Comparison of ENCODE assay signal across 13 cellular contexts in the genomic region with DNA sequence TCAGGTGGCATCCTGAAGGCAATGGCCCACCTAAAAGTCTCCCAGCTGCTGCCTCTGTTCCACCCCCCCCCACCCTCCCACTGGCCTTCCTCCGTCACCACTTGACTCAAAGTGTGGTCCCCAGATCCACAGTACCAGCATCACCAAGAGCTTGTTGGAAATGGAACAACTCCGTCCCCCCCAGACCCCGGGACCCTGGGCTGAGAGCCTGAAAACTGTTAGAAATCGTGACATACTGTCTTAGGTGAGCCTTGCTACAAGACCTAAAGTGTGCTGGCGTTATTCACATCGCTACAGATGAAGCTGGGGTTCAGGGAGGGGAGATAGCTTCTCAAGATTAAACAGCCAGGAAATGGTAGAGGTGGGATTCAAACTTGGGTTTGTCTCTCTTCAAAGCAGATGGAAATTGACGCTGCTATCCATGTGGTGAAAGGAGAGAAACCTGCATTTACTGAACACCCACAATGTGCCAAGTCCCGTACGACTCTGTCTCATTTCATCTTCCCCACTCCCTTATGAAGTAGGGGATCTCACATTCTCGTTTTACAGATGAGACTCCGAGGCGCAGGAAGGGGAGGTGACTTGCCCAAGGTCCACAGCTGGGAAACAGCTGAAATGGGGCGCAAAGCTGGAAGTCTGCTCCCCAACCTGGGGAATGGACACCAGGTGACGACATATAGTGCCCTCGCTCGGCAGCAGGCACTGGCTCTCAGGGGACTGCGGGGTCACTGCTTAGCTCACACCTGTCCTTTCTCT. TPM values are rescaled to one million over a fixed set of nuclear protein-coding genes. Genes with fewer than 3 reads are reported as not detected.
DNase-seq lines count a peak whose midpoint lies in the region; ATAC-seq and TF ChIP-seq lines count a peak whose summit lies in the region.
"Had no signal": no experiment of that assay in that cellular context is flagged by ENCODE, and none has a peak within 500 bp of the region (broad histone marks: within the 10 kb centered on the region; RNA-seq: fewer than 3 reads in every experiment).

No MANE protein-coding gene starts in this region.

- H3K79me2 ChIP-seq in hepatocyte = no peaks in the 10 kb centered on the region

- H3K9me3 ChIP-seq in hepatocyte (ENCODE audit: low read depth) (no peaks in the 10 kb centered on the region), thoracic aorta (no peaks in the 10 kb centered on the region)

- no peaks in the 10 kb centered on the region for H3K36me3 Mint-ChIP-seq in activated CD8-positive, alpha-beta memory T cell treated with anti-CD3 and anti-CD28 coated beads, Interleukin-2, amount 10 ng/mL, durations not matched to agents 7 days and 5 days

- H3K27ac Mint-ChIP-seq in activated CD8-positive, alpha-beta memory T cell treated with anti-CD3 and anti-CD28 coated beads, Interleukin-2, amount 10 ng/mL, durations not matched to agents 7 days and 5 days = no peak overlapping the region
- H3K27ac Mint-ChIP-seq: activated B cell treated with CpG ODN at 0.5 μM for 24 hours had no signal

- CTCF ChIA-PET in activated CD8-positive, alpha-beta memory T cell treated with anti-CD3 and anti-CD28 coated beads, Interleukin-2, amount 10 ng/mL, durations not matched to agents 7 days and 5 days (lab: Charles Lee) = interaction anchor here (0.8 to 1.9 kb wide), 5 partner anchors 24 to 105 kb away, joined by 3 to 5 read pairs (median 3); no protein-coding TSS in a partner anchor

- no peak overlapping the region for H2AFZ ChIP-seq in hepatocyte

- H3K27ac ChIP-seq in hepatocyte = peak overlapping the region; percentile 90
- peak overlapping the region; percentile 85 to 92 for H3K27ac ChIP-seq in thoracic aorta
- no peak overlapping the region for H3K27ac ChIP-seq in foreskin keratinocyte

- H3K36me3 ChIP-seq in hepatocyte (replicated peaks; ENCODE audit: insufficient read depth, low read depth) (no peaks in the 10 kb centered on the region), thoracic aorta (no peaks in the 10 kb centered on the region)

- DNase-seq in activated CD8-positive, alpha-beta memory T cell treated with anti-CD3 and anti-CD28 coated beads, Interleukin-2, amount 10 ng/mL, durations not matched to agents 7 days and 5 days = peak; percentile 39
- DNase-seq in activated CD8-positive, alpha-beta memory T cell treated with anti-CD3 and anti-CD28 coated beads for 24 hours = no peak
- DNase-seq in hepatocyte (ENCODE audit: low spot score) (no peak), thoracic aorta (ENCODE audit: low spot score) (no peak), ecto neural progenitor cell (ENCODE audit: low spot score) (no peak), foreskin keratinocyte (no peak)
- DNase-seq: activated B cell treated with CpG ODN at 0.5 μM for 24 hours, NCI-H1930, NCI-H524 treated with DMSO at 0.1 percent for 48 hours, OCI-M1 had no signal

- no peaks in the 10 kb centered on the region for H3K9me3 Mint-ChIP-seq in activated CD8-positive, alpha-beta memory T cell treated with anti-CD3 and anti-CD28 coated beads, Interleukin-2, amount 10 ng/mL, durations not matched to agents 7 days and 5 days (ENCODE audit: low read depth)
- H3K9me3 Mint-ChIP-seq: activated B cell treated with CpG ODN at 0.5 μM for 24 hours; activated T-cell treated with anti-CD3 and anti-CD28 coated beads, Interleukin-2, amount 50 U/mL, for 72 hours had no signal

- no peak for ATAC-seq in activated CD8-positive, alpha-beta memory T cell treated with anti-CD3 and anti-CD28 coated beads, Interleukin-2, amount 10 ng/mL, durations not matched to agents 7 days and 5 days
- no peak for ATAC-seq in SK-N-SH treated with all-trans-retinoic acid at 6 μM for 48 hours
- ATAC-seq in thoracic aorta (ENCODE audit: insufficient number of reproducible peaks, low FRiP score, low read depth) = no peak
- ATAC-seq in foreskin keratinocyte = no peak
- no peak for ATAC-seq in HG03469 (IDR thresholded peaks at IDR 0.05; ENCODE audit: unreplicated experiment)
- ATAC-seq: activated T-cell treated with anti-CD3 and anti-CD28 coated beads, Interleukin-2, amount 50 U/mL, for 72 hours had no signal

- H3K9me2 ChIP-seq in hepatocyte (replicated peaks; ENCODE audit: insufficient read depth) = no peaks in the 10 kb centered on the region

- H3K4me3 Mint-ChIP-seq in activated CD8-positive, alpha-beta memory T cell treated with anti-CD3 and anti-CD28 coated beads, Interleukin-2, amount 10 ng/mL, durations not matched to agents 7 days and 5 days = no peak overlapping the region
- H3K4me3 Mint-ChIP-seq: activated B cell treated with CpG ODN at 0.5 μM for 24 hours had no signal

- no peaks in the 10 kb centered on the region for H4K20me1 ChIP-seq in hepatocyte (ENCODE audit: insufficient read depth, poor library complexity, severe bottlenecking)

- H3K27me3 Mint-ChIP-seq in activated CD8-positive, alpha-beta memory T cell treated with anti-CD3 and anti-CD28 coated beads, Interleukin-2, amount 10 ng/mL, durations not matched to agents 7 days and 5 days = peaks cover 20% of the 10 kb centered on the region

- H3K4me2 ChIP-seq in hepatocyte = no peak overlapping the region

- 79% methylated on average over 17 of the region's 17 CpGs for WGBS in hepatocyte (ENCODE audit: low lambda C conversion rate, missing lambda C conversion rate)

- H3K4me1 ChIP-seq in hepatocyte (ENCODE audit: insufficient read depth) = peaks cover 45% of the 10 kb centered on the region
- peaks cover 22 to 31% of the 10 kb centered on the region in 2 donors for H3K4me1 ChIP-seq in thoracic aorta (ENCODE audit: control insufficient read depth in 1 of 2, low read depth in 2 of 2)
- H3K4me1 ChIP-seq in foreskin keratinocyte = peaks cover 21% of the 10 kb centered on the region

- TF ChIP-seq CTCF in hepatocyte (IDR thresholded peaks at IDR 0.05; ENCODE audit: poor library complexity) (no peak), thoracic aorta (IDR thresholded peaks at IDR 0.05) (no peak), foreskin keratinocyte (conservative IDR thresholded peaks at IDR 0.05) (no peak)

- H3K4me1 Mint-ChIP-seq in activated CD8-positive, alpha-beta memory T cell treated with anti-CD3 and anti-CD28 coated beads, Interleukin-2, amount 10 ng/mL, durations not matched to agents 7 days and 5 days = peaks cover 24% of the 10 kb centered on the region

- H3K27me3 ChIP-seq in hepatocyte (no peaks in the 10 kb centered on the region), thoracic aorta (replicated peaks; ENCODE audit: insufficient read depth) (no peaks in the 10 kb centered on the region), foreskin keratinocyte (no peaks in the 10 kb centered on the region)

- no peak overlapping the region for H3K4me3 ChIP-seq in hepatocyte
- no peak overlapping the region for H3K4me3 ChIP-seq in thoracic aorta

TF ChIP-seq in SK-N-SH treated with all-trans-retinoic acid at 6 μM for 48 hours, 23 proteins besides CTCF, POLR2A, EP300 and RAD21:
- TF ChIP-seq, protein P1, sequence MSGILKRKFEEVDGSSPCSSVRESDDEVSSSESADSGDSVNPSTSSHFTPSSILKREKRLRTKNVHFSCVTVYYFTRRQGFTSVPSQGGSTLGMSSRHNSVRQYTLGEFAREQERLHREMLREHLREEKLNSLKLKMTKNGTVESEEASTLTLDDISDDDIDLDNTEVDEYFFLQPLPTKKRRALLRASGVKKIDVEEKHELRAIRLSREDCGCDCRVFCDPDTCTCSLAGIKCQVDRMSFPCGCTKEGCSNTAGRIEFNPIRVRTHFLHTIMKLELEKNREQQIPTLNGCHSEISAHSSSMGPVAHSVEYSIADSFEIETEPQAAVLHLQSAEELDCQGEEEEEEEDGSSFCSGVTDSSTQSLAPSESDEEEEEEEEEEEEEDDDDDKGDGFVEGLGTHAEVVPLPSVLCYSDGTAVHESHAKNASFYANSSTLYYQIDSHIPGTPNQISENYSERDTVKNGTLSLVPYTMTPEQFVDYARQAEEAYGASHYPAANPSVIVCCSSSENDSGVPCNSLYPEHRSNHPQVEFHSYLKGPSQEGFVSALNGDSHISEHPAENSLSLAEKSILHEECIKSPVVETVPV (CRISPR knock-in tag; IDR thresholded peaks at IDR 0.05) = no peak
- TF ChIP-seq SNAI2 (CRISPR knock-in tag; IDR thresholded peaks at IDR 0.05) (no peak), ZFP3 (CRISPR knock-in tag; IDR thresholded peaks at IDR 0.05) (0 out of 2 replicates have a peak, but pooled peaks have one; percentile 39)

RNA-seq across cellular contexts. Expression of a gene that starts 52.8 kb away (rescaled TPM):
- 10 to 100 TPM; 12.5 to 13.7 TPM for total RNA-seq in activated CD8-positive, alpha-beta memory T cell treated with anti-CD3 and anti-CD28 coated beads, Interleukin-2, amount 10 ng/mL, durations not matched to agents 7 days and 5 days
- total RNA-seq in hepatocyte = 7.2 and 8.1 TPM in 2 replicates
- polyA plus RNA-seq in hepatocyte = 0.78 and 0.85 TPM in 2 replicates
- 10 to 100 TPM; 24.8 to 27.7 TPM for total RNA-seq in thoracic aorta
- 47.5 and 57.3 TPM in 2 replicates for total RNA-seq in foreskin keratinocyte
- 18.3 and 23.6 TPM in 2 replicates for polyA plus RNA-seq in foreskin keratinocyte
